Comparison of ENCODE assay signal across 8 cellular contexts in the genomic region with DNA sequence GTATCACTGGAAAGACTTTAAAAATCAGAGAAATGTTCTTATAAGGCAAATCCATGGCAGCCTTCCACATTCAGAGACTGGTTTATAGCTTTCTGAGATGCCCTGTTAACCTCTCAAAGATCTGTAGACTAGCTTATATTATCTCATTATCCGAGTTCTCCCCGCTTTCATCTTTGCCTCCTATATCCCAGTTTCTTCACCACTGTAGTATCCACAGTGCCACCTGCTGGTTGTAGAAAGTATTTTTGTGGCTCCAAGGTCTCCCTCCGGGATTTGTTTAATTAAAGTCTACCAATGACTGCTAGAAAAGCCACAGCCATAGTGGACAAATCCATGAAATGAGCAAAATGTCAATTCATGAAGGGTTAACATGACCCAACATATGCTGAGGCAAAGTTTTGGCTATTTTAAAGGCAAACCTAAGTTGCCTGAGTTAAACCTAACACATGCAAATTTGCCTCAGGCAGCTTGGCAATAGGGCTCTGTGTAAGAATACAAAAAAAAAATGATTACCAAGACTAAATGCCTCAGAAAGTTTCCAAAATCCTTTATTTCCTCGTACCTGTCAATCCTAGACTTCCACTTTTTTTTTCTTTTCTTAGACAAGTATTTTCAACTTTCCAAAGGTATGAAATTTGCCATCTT.
DNase-seq lines count a peak whose midpoint lies in the region; ATAC-seq and TF ChIP-seq lines count a peak whose summit lies in the region.

No MANE protein-coding gene starts in this region.

- H3K4me3 ChIP-seq in vagina, result no peak overlapping the region

- ATAC-seq in HG02884 (IDR thresholded peaks at IDR 0.05; ENCODE audit: unreplicated experiment) (peak; percentile 59), omental fat pad (ENCODE audit: low FRiP score) (no peak), HG03378 (IDR thresholded peaks at IDR 0.05; ENCODE audit: unreplicated experiment) (no peak)

- intact Hi-C loops in vagina (cut with DNase I), result loop anchor here (10.0 kb wide), 1 partner anchor 641 kb away; no protein-coding TSS in a partner anchor

- DNase-seq in DMS 273 (lab: John Stamatoyannopoulos, UW; ENCODE audit: unreplicated experiment) (peak; percentile 93), NCI-H526 treated with DMSO at 0.1 percent for 48 hours (lab: John Stamatoyannopoulos, UW) (peak; percentile 63), activated T-cell treated with anti-CD3 and anti-CD28 coated beads for 48 hours (ENCODE audit: low read depth) (peak; percentile 18), foreskin melanocyte (peak; percentile 76), omental fat pad (ENCODE audit: low spot score) (peak; percentile 59), vagina (ENCODE audit: extremely low spot score in 2 of 2) (no peak)

- H3K36me3 ChIP-seq in vagina, result no peaks in the 10 kb centered on the region

- TF ChIP-seq POLR2A in vagina (IDR thresholded peaks at IDR 0.05), result no peak

- peak overlapping the region; percentile 51 for H3K27ac ChIP-seq in vagina

- H3K4me1 ChIP-seq in vagina, result peaks cover 50% of the 10 kb centered on the region

- H3K27me3 ChIP-seq in vagina, result no peaks in the 10 kb centered on the region

- no peaks in the 10 kb centered on the region for H3K9me3 ChIP-seq in vagina

- TF ChIP-seq CTCF in omental fat pad (IDR thresholded peaks at IDR 0.05) (peak in 1 of 3 donors; percentile 81), vagina (IDR thresholded peaks at IDR 0.05) (peak; percentile 60 to 85 (median 61))

Comparison
In these comparisons a context has a peak if more than half of its experiments do, and no peak if none do; other contexts are left out.
1. DNase-seq: peak in DMS 273 (single experiment), NCI-H526 treated with DMSO at 0.1 percent for 48 hours (single experiment), activated T-cell treated with anti-CD3 and anti-CD28 coated beads for 48 hours (single experiment), foreskin melanocyte (single experiment) and omental fat pad (single experiment); none in vagina (0 of 2).